ENCODE assay signal across 1 cellular context in the genomic region with DNA sequence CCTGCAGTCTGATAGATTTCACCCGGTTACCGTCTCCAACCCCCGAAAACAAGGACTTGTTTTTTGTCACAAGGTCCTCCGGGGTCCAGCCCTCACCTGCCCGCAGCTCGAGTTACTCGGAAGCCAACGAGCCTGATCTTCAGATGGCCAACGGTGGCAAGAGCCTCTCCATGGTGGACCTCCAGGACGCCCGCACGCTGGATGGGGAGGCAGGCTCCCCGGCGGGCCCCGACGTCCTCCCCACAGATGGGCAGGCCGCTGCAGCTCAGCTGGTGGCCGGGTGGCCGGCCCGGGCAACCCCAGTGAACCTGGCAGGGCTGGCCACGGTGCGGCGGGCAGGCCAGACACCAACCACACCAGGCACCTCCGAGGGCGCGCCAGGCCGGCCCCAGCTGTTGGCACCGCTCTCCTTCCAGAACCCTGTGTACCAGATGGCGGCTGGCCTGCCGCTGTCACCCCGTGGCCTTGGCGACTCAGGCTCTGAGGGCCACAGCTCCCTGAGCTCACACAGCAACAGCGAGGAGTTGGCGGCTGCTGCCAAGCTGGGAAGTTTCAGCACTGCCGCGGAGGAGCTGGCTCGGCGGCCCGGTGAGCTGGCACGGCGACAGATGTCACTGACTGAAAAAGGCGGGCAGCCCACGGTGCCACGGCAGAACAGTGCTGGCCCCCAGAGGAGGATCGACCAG.
TF ChIP-seq lines count a peak whose summit lies in the region.

No MANE protein-coding gene starts in this region.

TF ChIP-seq in IMR-90, 13 proteins besides CTCF, POLR2A, EP300 and RAD21:
- TF ChIP-seq CHD1 (IDR thresholded peaks at IDR 0.05; ENCODE audit: low read depth, low read length) (no peak), RFX5 (IDR thresholded peaks at IDR 0.05; ENCODE audit: low read depth, low read length) (no peak), ELK1 (IDR thresholded peaks at IDR 0.05; ENCODE audit: borderline replicate concordance, low read depth, low read length) (no peak), SMC3 (IDR thresholded peaks at IDR 0.05; ENCODE audit: low read depth, low read length) (no peak)
